ENCODE assay signal across 12 cellular contexts in genomic region chr18:62521082-62521481, GRCh38. TPM values are rescaled to one million over a fixed set of nuclear protein-coding genes. Genes with fewer than 3 reads are reported as not detected.
DNase-seq lines count a peak whose midpoint lies in the region; ATAC-seq and TF ChIP-seq lines count a peak whose summit lies in the region.
"Had no signal": no experiment of that assay in that cellular context is flagged by ENCODE, and none has a peak within 500 bp of the region (broad histone marks: within the 10 kb centered on the region; RNA-seq: fewer than 3 reads in every experiment).

No MANE protein-coding gene starts in this region.

- no peak for TF ChIP-seq EP300 in esophagus muscularis mucosa (IDR thresholded peaks at IDR 0.05)

- peak overlapping the region; percentile 84 for H3K4me3 Mint-ChIP-seq in activated T-cell treated with anti-CD3 and anti-CD28 coated beads, Interleukin-2, amount 50 U/mL, for 24 hours

- intact Hi-C loops in esophagus muscularis mucosa (cut with DNase I) (loop anchor here (5.0 to 10.0 kb wide), 3 partner anchors 94 to 1454 kb away; partner anchors contain the start of genes PHLPP1 and SERPINB8), gastrocnemius medialis (cut with DNase I; ENCODE audit: low total_unique reads) (loop anchor here (5.0 kb wide), 1 partner anchor 334 kb away; the partner anchor contains the start of genes PIGN and RELCH)

- H3K9me3 ChIP-seq in esophagus muscularis mucosa = no peaks in the 10 kb centered on the region
- H3K9me3 ChIP-seq in gastrocnemius medialis = no peaks in the 10 kb centered on the region
- H3K9me3 ChIP-seq: BE2C, vagina had no signal

- H3K27me3 ChIP-seq in esophagus muscularis mucosa (no peaks in the 10 kb centered on the region), gastrocnemius medialis (no peaks in the 10 kb centered on the region)
- H3K27me3 ChIP-seq: spleen, vagina had no signal

- H3K4me3 ChIP-seq in esophagus muscularis mucosa = peak overlapping the region in 3 of 4 donors; percentile 91 to 96 (median 93)
- H3K4me3 ChIP-seq in gastrocnemius medialis = peak overlapping the region in 2 of 4 donors; percentile 74 to 95

- H3K36me3 ChIP-seq in esophagus muscularis mucosa (no peaks in the 10 kb centered on the region), gastrocnemius medialis (no peaks in the 10 kb centered on the region)
- H3K36me3 ChIP-seq: BE2C, spleen, vagina had no signal

- no peak for TF ChIP-seq POLR2A in esophagus muscularis mucosa (IDR thresholded peaks at IDR 0.05; ENCODE audit: low read depth)
- no peak for TF ChIP-seq POLR2A in gastrocnemius medialis (IDR thresholded peaks at IDR 0.05)

- ATAC-seq in gastrocnemius medialis = no peak
- ATAC-seq in GM21360 (IDR thresholded peaks at IDR 0.05; ENCODE audit: unreplicated experiment) = no peak

- peaks cover 15% of the 10 kb centered on the region for H3K36me3 Mint-ChIP-seq in activated T-cell treated with anti-CD3 and anti-CD28 coated beads, Interleukin-2, amount 50 U/mL, for 24 hours (ENCODE audit: low read depth)

- H3K4me1 Mint-ChIP-seq in activated T-cell treated with anti-CD3 and anti-CD28 coated beads, Interleukin-2, amount 50 U/mL, for 24 hours (ENCODE audit: low read depth) = peaks cover 21% of the 10 kb centered on the region

- no peaks in the 10 kb centered on the region for H3K27me3 Mint-ChIP-seq in activated T-cell treated with anti-CD3 and anti-CD28 coated beads, Interleukin-2, amount 50 U/mL, for 24 hours

- in situ Hi-C loops in gastrocnemius medialis (cut with MboI; ENCODE audit: low sequenced_read_pairs in 4 of 4) = no loop called here

- H3K4me1 ChIP-seq in esophagus muscularis mucosa = peaks cover 17 to 30% (median 22%) of the 10 kb centered on the region in 4 donors
- H3K4me1 ChIP-seq in gastrocnemius medialis = peaks cover 9 to 27% of the 10 kb centered on the region in 2 donors
- H3K4me1 ChIP-seq: BE2C had no signal

- WGBS in esophagus muscularis mucosa = 87% methylated on average over 4 of the region's 4 CpGs

- no peak for DNase-seq in activated T-cell treated with anti-CD3 and anti-CD28 coated beads, Interleukin-2, amount 50 U/mL, for 24 hours
- no peak for DNase-seq in activated T-cell treated with anti-CD3 and anti-CD28 coated beads, Interleukin-2, amount 50 U/mL, for 48 hours
- DNase-seq in esophagus muscularis mucosa (ENCODE audit: extremely low spot score) (peak; percentile 3), gastrocnemius medialis (no peak), NCI-H2171 treated with DMSO at 0.1 percent for 48 hours (lab: John Stamatoyannopoulos, UW) (no peak), COLO829 (ENCODE audit: low spot score) (no peak)
- DNase-seq: BE2C, NCI-H1436, spleen had no signal

- no peaks in the 10 kb centered on the region for H3K9me3 Mint-ChIP-seq in activated T-cell treated with anti-CD3 and anti-CD28 coated beads, Interleukin-2, amount 50 U/mL, for 24 hours

- no peak for TF ChIP-seq CTCF in VCaP (conservative IDR thresholded peaks at IDR 0.05)
- TF ChIP-seq CTCF in esophagus muscularis mucosa (IDR thresholded peaks at IDR 0.05) = no peak
- TF ChIP-seq CTCF in gastrocnemius medialis (IDR thresholded peaks at IDR 0.05 in 4 of 5, conservative IDR thresholded peaks at IDR 0.05 in 1 of 5) = no peak

- H3K27ac Mint-ChIP-seq in activated T-cell treated with anti-CD3 and anti-CD28 coated beads, Interleukin-2, amount 50 U/mL, for 24 hours = no peak overlapping the region

- H3K27ac ChIP-seq in VCaP (peak overlapping the region; percentile 97; the same call in 1 of the 2 replicates), esophagus muscularis mucosa (replicated peaks in 1 of 4) (no peak overlapping the region), gastrocnemius medialis (peak overlapping the region in 3 of 4 donors; percentile 98 to 100 (median 99))
- H3K27ac ChIP-seq: vagina had no signal

RNA-seq across cellular contexts. Expression of gene ZCCHC2, which starts 1.7 kb away (rescaled TPM):
- total RNA-seq in esophagus muscularis mucosa (10 to 100 TPM; 18.9 to 26.1 (median 23.8) TPM), gastrocnemius medialis (10 to 100 TPM; 22.1 to 37.9 (median 32.0) TPM)

Comparison
In these comparisons a context has a peak if more than half of its experiments do, and no peak if none do; other contexts are left out.
1. H3K27ac ChIP-seq: peak in VCaP (single experiment) and gastrocnemius medialis (3 of 4); none in esophagus muscularis mucosa (0 of 4).